8 cellular contexts compared by ENCODE assay signal in genomic region chr19:44914436-44915206, GRCh38. TPM values are rescaled to one million over a fixed set of nuclear protein-coding genes. Genes with fewer than 3 reads are reported as not detected.
DNase-seq lines count a peak whose midpoint lies in the region; ATAC-seq and TF ChIP-seq lines count a peak whose summit lies in the region.
"Not testable (repeated sequence)": the region's sequence is repeated elsewhere in the genome, so short reads cannot be mapped to it uniquely, and the experiment has no call there.

TSS of gene APOC1 (plus strand) at chr19:44914608. CDS start at chr19:44914892, 284 bp downstream.

- not testable (repeated sequence) for H3K27ac ChIP-seq in neutrophil; stomach smooth muscle (ENCODE audit: low read length)

- not testable (repeated sequence) for TF ChIP-seq CTCF in NB4 (IDR thresholded peaks at IDR 0.05; ENCODE audit: low read depth, low read length); neutrophil (IDR thresholded peaks at IDR 0.05)

- H3K4me1 Mint-ChIP-seq in activated naive CD4-positive, alpha-beta T cell treated with anti-CD3 and anti-CD28 coated beads, Interleukin-2, amount 10 ng/mL, durations not matched to agents 7 days and 5 days, result peaks cover 14% of the 10 kb centered on the region

- not testable (repeated sequence) for H3K9me3 ChIP-seq in ES-I3 (ENCODE audit: control insufficient read depth, insufficient read depth, low read length); neutrophil; stomach smooth muscle (ENCODE audit: control insufficient read depth in 2 of 2, low read length in 2 of 2)

- H3K27me3 ChIP-seq in neutrophil, result peaks cover 42% of the 10 kb centered on the region
- H3K27me3 ChIP-seq in stomach smooth muscle (ENCODE audit: control insufficient read depth in 1 of 2, insufficient read depth in 2 of 2, low read length in 2 of 2), result not testable (repeated sequence)

- ATAC-seq in HG02571 (IDR thresholded peaks at IDR 0.05; ENCODE audit: unreplicated experiment), result peak; percentile 89

- TF ChIP-seq POLR2A in NB4 (IDR thresholded peaks at IDR 0.05; ENCODE audit: extremely low read depth, insufficient read length), result not testable (repeated sequence)

- CTCF ChIA-PET in activated naive CD4-positive, alpha-beta T cell treated with anti-CD3 and anti-CD28 coated beads, Interleukin-2, amount 10 ng/mL, durations not matched to agents 7 days and 5 days (lab: Charles Lee), result interaction anchor here (1.5 kb wide), 1 partner anchor 38 kb away, joined by 4 read pairs; no protein-coding TSS in a partner anchor

- H3K9ac ChIP-seq in ES-I3 (ENCODE audit: low read depth, low read length) (peak within 1 kb of the TSS; percentile 66), stomach smooth muscle (ENCODE audit: low read length in 2 of 2) (peak within 1 kb of the TSS in 1 of 2 donors; percentile 55)

- H3K4me3 Mint-ChIP-seq in activated naive CD4-positive, alpha-beta T cell treated with anti-CD3 and anti-CD28 coated beads, Interleukin-2, amount 10 ng/mL, durations not matched to agents 7 days and 5 days, result peak within 1 kb of the TSS; percentile 88

- peaks cover 45% of the 10 kb centered on the region for H3K27me3 Mint-ChIP-seq in activated naive CD4-positive, alpha-beta T cell treated with anti-CD3 and anti-CD28 coated beads, Interleukin-2, amount 10 ng/mL, durations not matched to agents 7 days and 5 days

- H3K4me3 ChIP-seq in NB4 (ENCODE audit: low read depth, low read length), result not testable (repeated sequence)
- H3K4me3 ChIP-seq in neutrophil (ENCODE audit: low read depth in 1 of 2, low read length in 1 of 2) (peak within 1 kb of the TSS; percentile 51 to 62), stomach smooth muscle (ENCODE audit: low read length in 2 of 2) (peak within 1 kb of the TSS; percentile 67 to 78)

- not testable (repeated sequence) for H3K36me3 ChIP-seq in ES-I3 (ENCODE audit: insufficient read depth, low read length); neutrophil; stomach smooth muscle (ENCODE audit: control insufficient read depth in 2 of 2, insufficient read depth in 2 of 2, low read length in 2 of 2)

- peak within 1 kb of the TSS; percentile 69 for H3K27ac Mint-ChIP-seq in activated naive CD4-positive, alpha-beta T cell treated with anti-CD3 and anti-CD28 coated beads, Interleukin-2, amount 10 ng/mL, durations not matched to agents 7 days and 5 days

- H3K36me3 Mint-ChIP-seq in activated naive CD4-positive, alpha-beta T cell treated with anti-CD3 and anti-CD28 coated beads, Interleukin-2, amount 10 ng/mL, durations not matched to agents 7 days and 5 days, result not testable (repeated sequence)

- H3K4me1 ChIP-seq in ES-I3 (ENCODE audit: insufficient read depth, low read length), result peaks cover 12% of the 10 kb centered on the region
- H3K4me1 ChIP-seq in neutrophil (ENCODE audit: control insufficient read depth in 1 of 2, insufficient read depth in 1 of 2, low read depth in 1 of 2, low read length in 1 of 2), result peaks cover 9 to 11% of the 10 kb centered on the region in 2 experiments
- H3K4me1 ChIP-seq in stomach smooth muscle (ENCODE audit: control insufficient read depth, insufficient read depth, low read length), result not testable (repeated sequence)

- H3K9me3 Mint-ChIP-seq in activated naive CD4-positive, alpha-beta T cell treated with anti-CD3 and anti-CD28 coated beads, Interleukin-2, amount 10 ng/mL, durations not matched to agents 7 days and 5 days, result not testable (repeated sequence)

- DNase-seq in NB4 (ENCODE audit: low read depth), result peak; percentile 63
- DNase-seq in SK-N-DZ (ENCODE audit: low spot score), result peak; percentile 91
- peak; percentile 87 for DNase-seq in activated naive CD4-positive, alpha-beta T cell treated with anti-CD3 and anti-CD28 coated beads, Interleukin-2, amount 10 ng/mL, durations not matched to agents 7 days and 5 days
- DNase-seq in globus pallidus (ENCODE audit: low spot score), result peak; percentile 86

RNA-seq across cellular contexts. Expression of gene APOC1, which starts in this region (rescaled TPM):
- polyA plus RNA-seq in SK-N-DZ (2014; cell fraction: cytosol; rRNA removed), result 21.2 and 50.5 TPM in 2 replicates
- polyA plus RNA-seq in SK-N-DZ (2014; cell fraction: nucleus; rRNA removed), result 9.5 and 12.2 TPM in 2 replicates
